ENCODE assay signal across 11 cellular contexts in the genomic region with DNA sequence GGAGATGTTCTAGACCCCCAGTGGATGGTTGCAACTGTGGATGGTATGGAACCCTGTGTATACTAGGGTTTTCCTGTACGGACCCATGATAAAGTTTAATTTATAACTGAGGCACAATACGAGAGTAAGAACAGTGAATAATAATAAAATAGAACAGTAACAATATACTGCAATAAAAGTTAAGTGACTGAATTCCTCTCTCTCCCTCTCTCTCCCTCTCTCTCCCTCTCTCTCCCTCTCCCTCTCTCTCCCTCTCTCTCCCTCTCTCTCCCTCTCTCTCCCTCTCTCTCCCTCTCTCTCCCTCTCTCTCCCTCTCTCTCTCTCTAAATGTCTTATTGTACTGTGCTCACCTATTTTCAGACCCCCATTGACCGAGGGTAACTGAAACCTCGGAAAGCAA.
"Had no signal": no experiment of that assay in that cellular context is flagged by ENCODE, and none has a peak within 500 bp of the region (broad histone marks: within the 10 kb centered on the region; RNA-seq: fewer than 3 reads in every experiment).

No MANE protein-coding gene starts in this region.

- H3K27ac ChIP-seq: GM23248 had no signal

- H2AFZ ChIP-seq: GM23248, GM23338 had no signal

- DNase-seq: GM23248, GOT3, H7, H9, HCEC 1CT, HFFc6 had no signal

- H3K9ac ChIP-seq: GM23248 had no signal

- ATAC-seq: GM23338, HCT116 had no signal

- H3K4me2 ChIP-seq: GM23338 had no signal

- H3K36me3 ChIP-seq: HAP-1 had no signal

- H3K4me1 ChIP-seq: HAP-1 had no signal

- H3K9me3 ChIP-seq: HAP-1 had no signal

- H3K4me3 ChIP-seq: GM23248, GM23338, HAP-1 had no signal

- FAIRE-seq: H1, H54 had no signal
